Comparison of ENCODE assay signal across 24 cellular contexts in genomic region chr6:90154666-90155065, GRCh38.
A peak's percentile ranks its signal among the peaks of the same experiment; 100 is the strongest.
DNase-seq lines count a peak whose midpoint lies in the region; ATAC-seq and TF ChIP-seq lines count a peak whose summit lies in the region.
"Had no signal": no experiment of that assay in that cellular context is flagged by ENCODE, and none has a peak within 500 bp of the region (broad histone marks: within the 10 kb centered on the region; RNA-seq: fewer than 3 reads in every experiment).

No MANE protein-coding gene starts in this region.

- peak overlapping the region; percentile 94 for H3K27ac Mint-ChIP-seq in CD8-positive, alpha-beta T cell
- peak overlapping the region; percentile 75 for H3K27ac Mint-ChIP-seq in stimulated activated naive B cell treated with anti-CD40 and anti-IgM and Interleukin-4, amounts not matched to agents 10 μg/mL and 1 μg/mL and 100 μg/mL, for 72 hours
- H3K27ac Mint-ChIP-seq: activated T-helper 17 cell treated with anti-CD3 and anti-CD28 coated beads, Interleukin-2, amount 50 U/mL, for 72 hours had no signal

- no peak overlapping the region for H3K4me3 Mint-ChIP-seq in CD8-positive, alpha-beta T cell
- H3K4me3 Mint-ChIP-seq in stimulated activated naive B cell treated with anti-CD40 and anti-IgM and Interleukin-4, amounts not matched to agents 10 μg/mL and 1 μg/mL and 100 μg/mL, for 72 hours, result peak overlapping the region in 1 of 2 donors; percentile 48
- H3K4me3 Mint-ChIP-seq: activated T-helper 17 cell treated with anti-CD3 and anti-CD28 coated beads, Interleukin-2, amount 50 U/mL, for 72 hours; CD14-positive monocyte had no signal

- no peak for TF ChIP-seq CTCF in CD8-positive, alpha-beta T cell (IDR thresholded peaks at IDR 0.05)

- H3K27me3 ChIP-seq in CD8-positive, alpha-beta T cell (ENCODE audit: insufficient read depth, low read length), result no peaks in the 10 kb centered on the region
- H3K27me3 ChIP-seq: colonic mucosa, right atrium auricular region, tibial artery had no signal

- H3K4me3 ChIP-seq in CD8-positive, alpha-beta T cell (ENCODE audit: low read depth, low read length), result no peak overlapping the region
- H3K4me3 ChIP-seq: colonic mucosa, GM23248, right atrium auricular region, tibial artery had no signal

- CTCF ChIA-PET in CD8-positive, alpha-beta T cell (lab: Charles Lee), result no interaction called here

- ATAC-seq in CD8-positive, alpha-beta T cell, result no peak
- peak; percentile 36 to 41 for ATAC-seq in stimulated activated naive B cell treated with anti-CD40 and anti-IgM and Interleukin-4, amounts not matched to agents 10 μg/mL and 1 μg/mL and 100 μg/mL, for 72 hours (replicated peaks)
- ATAC-seq in GM19035 (IDR thresholded peaks at IDR 0.05; ENCODE audit: unreplicated experiment), result no peak
- ATAC-seq: activated T-helper 17 cell treated with anti-CD3 and anti-CD28 coated beads, Interleukin-2, amount 50 U/mL, for 72 hours; left colon had no signal

- peaks cover 3% of the 10 kb centered on the region for H3K36me3 Mint-ChIP-seq in CD8-positive, alpha-beta T cell
- peaks cover 12 to 30% of the 10 kb centered on the region in 2 donors for H3K36me3 Mint-ChIP-seq in stimulated activated naive B cell treated with anti-CD40 and anti-IgM and Interleukin-4, amounts not matched to agents 10 μg/mL and 1 μg/mL and 100 μg/mL, for 72 hours

- intact Hi-C loops in CD8-positive, alpha-beta T cell (cut with DNase I, micrococcal nuclease), result no loop called here

- POLR2A ChIA-PET in CD8-positive, alpha-beta T cell (lab: Charles Lee), result no interaction called here

- no peak overlapping the region for H3K27ac ChIP-seq in CD8-positive, alpha-beta T cell (ENCODE audit: low read depth, low read length)
- H3K27ac ChIP-seq: colonic mucosa, GM23248, right atrium auricular region, tibial artery had no signal

- no peaks in the 10 kb centered on the region for H3K27me3 Mint-ChIP-seq in CD8-positive, alpha-beta T cell (ENCODE audit: low read depth)
- H3K27me3 Mint-ChIP-seq in stimulated activated naive B cell treated with anti-CD40 and anti-IgM and Interleukin-4, amounts not matched to agents 10 μg/mL and 1 μg/mL and 100 μg/mL, for 72 hours, result no peaks in the 10 kb centered on the region
- H3K27me3 Mint-ChIP-seq: activated T-helper 17 cell treated with anti-CD3 and anti-CD28 coated beads, Interleukin-2, amount 50 U/mL, for 72 hours had no signal

- peaks cover 83% of the 10 kb centered on the region for H3K4me1 Mint-ChIP-seq in CD8-positive, alpha-beta T cell (ENCODE audit: low read depth)
- H3K4me1 Mint-ChIP-seq in stimulated activated naive B cell treated with anti-CD40 and anti-IgM and Interleukin-4, amounts not matched to agents 10 μg/mL and 1 μg/mL and 100 μg/mL, for 72 hours, result peaks cover 61 to 95% of the 10 kb centered on the region in 2 donors

- H3K36me3 ChIP-seq in CD8-positive, alpha-beta T cell (ENCODE audit: insufficient read depth, low read length), result no peaks in the 10 kb centered on the region
- H3K36me3 ChIP-seq: colonic mucosa, right atrium auricular region, tibial artery had no signal

- H3K4me1 ChIP-seq in CD8-positive, alpha-beta T cell (ENCODE audit: insufficient read depth, low read length), result peaks cover 70% of the 10 kb centered on the region
- H3K4me1 ChIP-seq: colonic mucosa, right atrium auricular region had no signal

- no peak for DNase-seq in CD8-positive, alpha-beta T cell
- DNase-seq in globus pallidus (ENCODE audit: low spot score) (peak; percentile 40), DMS153 treated with DMSO at 0.1 percent for 48 hours (lab: John Stamatoyannopoulos, UW; ENCODE audit: unreplicated experiment) (no peak), NCI-H2081 (lab: John Stamatoyannopoulos, UW) (no peak)
- DNase-seq in stimulated activated naive B cell treated with anti-CD40 and anti-IgM and Interleukin-4, amounts not matched to agents 10 μg/mL and 1 μg/mL and 100 μg/mL, for 72 hours, result no peak
- DNase-seq: activated CD4-positive, alpha-beta T cell treated with anti-CD3 and anti-CD28 coated beads, Interleukin-2, amount 50 U/mL, for 48 hours; activated CD8-positive, alpha-beta memory T cell treated with anti-CD3 and anti-CD28 coated beads, Interleukin-2, amount 50 U/mL, for 48 hours; colonic mucosa; effector CD4-positive, alpha-beta T cell; GM23248; left colon; mammary epithelial cell; NCI-H1436 treated with DMSO at 0.1 percent for 48 hours; NCI-H2107; NCI-H446; NCI-H748 treated with DMSO at 0.1 percent for 48 hours; small intestine; SW 1271; tibial artery had no signal

- H3K9me3 ChIP-seq in CD8-positive, alpha-beta T cell (ENCODE audit: low read length), result no peaks in the 10 kb centered on the region
- H3K9me3 ChIP-seq: colonic mucosa, right atrium auricular region, tibial artery had no signal

- no peaks in the 10 kb centered on the region for H3K9me3 Mint-ChIP-seq in CD8-positive, alpha-beta T cell
- peaks cover 5 to 6% of the 10 kb centered on the region in 2 donors for H3K9me3 Mint-ChIP-seq in stimulated activated naive B cell treated with anti-CD40 and anti-IgM and Interleukin-4, amounts not matched to agents 10 μg/mL and 1 μg/mL and 100 μg/mL, for 72 hours
- H3K9me3 Mint-ChIP-seq: activated T-helper 17 cell treated with anti-CD3 and anti-CD28 coated beads, Interleukin-2, amount 50 U/mL, for 72 hours had no signal

TF ChIP-seq in PFSK-1, 5 proteins besides CTCF, POLR2A, EP300 and RAD21:
- no peak for TF ChIP-seq SIN3A (IDR thresholded peaks at IDR 0.05; ENCODE audit: borderline replicate concordance, insufficient read depth, low read length)
- TF ChIP-seq FOXP2 (optimal IDR thresholded peaks at IDR 0.05; ENCODE audit: borderline replicate concordance, extremely low read depth, extremely low read length, insufficient read depth), result peak; percentile 11
- TF ChIP-seq POLR2AphosphoS5 (IDR thresholded peaks at IDR 0.05; ENCODE audit: low read depth, low read length), result 0 out of 2 replicates have a peak, but pooled peaks have one; percentile 36

Comparison
In these comparisons a context has a peak if more than half of its experiments do, and no peak if none do; other contexts are left out.
1. ATAC-seq: peak in stimulated activated naive B cell treated with anti-CD40 and anti-IgM and Interleukin-4, amounts not matched to agents 10 μg/mL and 1 μg/mL and 100 μg/mL, for 72 hours (2 of 2); none in CD8-positive, alpha-beta T cell (single experiment) and GM19035 (single experiment).